In genomic region chr9:136536721-136537241, GRCh38 we compare ENCODE assay signal across 1 cellular context.
TF ChIP-seq lines count a peak whose summit lies in the region.

No MANE protein-coding gene starts in this region.

TF ChIP-seq in WTC11, 78 proteins besides CTCF, POLR2A, EP300 and RAD21 (continued from another document):
- TF ChIP-seq ZNF425 (CRISPR knock-in tag; conservative IDR thresholded peaks at IDR 0.05) (no peak), TEAD4 (CRISPR knock-in tag; IDR thresholded peaks at IDR 0.05) (no peak), HMGA2 (CRISPR knock-in tag; IDR thresholded peaks at IDR 0.05) (no peak), PRRX2 (CRISPR knock-in tag; IDR thresholded peaks at IDR 0.05) (no peak), ZNF671 (CRISPR knock-in tag; IDR thresholded peaks at IDR 0.05) (no peak), TEAD1 (CRISPR knock-in tag; IDR thresholded peaks at IDR 0.05) (no peak)
